ENCODE assay signal across 11 cellular contexts in genomic region chr7:105664816-105665525, GRCh38.
DNase-seq lines count a peak whose midpoint lies in the region; FAIRE-seq and TF ChIP-seq lines count a peak whose summit lies in the region.
"Had no signal": no experiment of that assay in that cellular context is flagged by ENCODE, and none has a peak within 500 bp of the region (broad histone marks: within the 10 kb centered on the region; RNA-seq: fewer than 3 reads in every experiment).

No MANE protein-coding gene starts in this region.

- 85 to 93% (median 87%) methylated on average over 8 of the region's 8 CpGs for WGBS in spleen, 5 donors

- intact Hi-C loops in spleen (cut with DNase I; ENCODE audit: low total_unique reads): no loop called here

- in situ Hi-C loops in GM13976 (cut with MboI; ENCODE audit: low sequenced_read_pairs, unreplicated experiment): loop anchor here (10.0 kb wide), 1 partner anchor 500 kb away; no protein-coding TSS in a partner anchor

- H3K27me3 ChIP-seq in spleen (replicated peaks in 1 of 7) (no peaks in the 10 kb centered on the region), right atrium auricular region (no peaks in the 10 kb centered on the region)
- H3K27me3 ChIP-seq: left lung, MG63 had no signal

- H3K4me3 ChIP-seq in NB4 (ENCODE audit: low read depth, low read length): no peak overlapping the region
- no peak overlapping the region for H3K4me3 ChIP-seq in spleen
- no peak overlapping the region for H3K4me3 ChIP-seq in right atrium auricular region
- H3K4me3 ChIP-seq: left lung, MG63 had no signal

- H3K4me1 ChIP-seq in spleen (no peaks in the 10 kb centered on the region), right atrium auricular region (no peaks in the 10 kb centered on the region)
- H3K4me1 ChIP-seq: left lung had no signal

- H3K36me3 ChIP-seq in spleen (peaks cover 0 to 60% (median 28%) of the 10 kb centered on the region in 6 donors), right atrium auricular region (peaks cover 26% of the 10 kb centered on the region)
- H3K36me3 ChIP-seq: MG63 had no signal

- TF ChIP-seq POLR2A in NB4 (IDR thresholded peaks at IDR 0.05; ENCODE audit: extremely low read depth, insufficient read length) (no peak), spleen (IDR thresholded peaks at IDR 0.05) (no peak)

- FAIRE-seq in RCC 7860 (lab: Jason Lieb, UNC): peak; percentile 80

- no peak for TF ChIP-seq CTCF in NB4 (IDR thresholded peaks at IDR 0.05; ENCODE audit: low read depth, low read length)
- TF ChIP-seq CTCF in GM13976 (IDR thresholded peaks at IDR 0.05; ENCODE audit: borderline replicate concordance, control extremely low read depth, extremely low read depth, insufficient read depth, missing control alignments): no peak
- TF ChIP-seq CTCF in spleen (IDR thresholded peaks at IDR 0.05 in 8 of 11, conservative IDR thresholded peaks at IDR 0.05 in 3 of 11): no peak
- TF ChIP-seq CTCF in right atrium auricular region (IDR thresholded peaks at IDR 0.05): no peak

- no peaks in the 10 kb centered on the region for H3K9me3 ChIP-seq in spleen
- H3K9me3 ChIP-seq in right atrium auricular region: no peaks in the 10 kb centered on the region
- H3K9me3 ChIP-seq: left lung, MG63 had no signal

- H3K27ac ChIP-seq in spleen (no peak overlapping the region), right atrium auricular region (no peak overlapping the region)
- H3K27ac ChIP-seq: left lung had no signal

- DNase-seq in DMS153 (lab: John Stamatoyannopoulos, UW) (peak; percentile 87), NB4 (ENCODE audit: low read depth) (peak; percentile 56), RCC 7860 (ENCODE audit: low spot score) (peak; percentile 86), islet precursor cell (peak; percentile 83), GM13976 (ENCODE audit: low spot score) (no peak), spleen (no peak), right atrium auricular region (ENCODE audit: low spot score) (no peak), germinal center (ENCODE audit: low spot score) (no peak)
- DNase-seq: activated CD4-positive, alpha-beta T cell treated with anti-CD3 and anti-CD28 coated beads for 36 hours; left lung; MG63 had no signal

Comparison
In these comparisons a context has a peak if more than half of its experiments do, and no peak if none do; other contexts are left out.
1. DNase-seq: peak in DMS153 (single experiment), NB4 (single experiment), RCC 7860 (single experiment) and islet precursor cell (single experiment); none in GM13976 (single experiment), spleen (single experiment), right atrium auricular region (single experiment) and germinal center (single experiment).